9 cellular contexts compared by ENCODE assay signal in the genomic region with DNA sequence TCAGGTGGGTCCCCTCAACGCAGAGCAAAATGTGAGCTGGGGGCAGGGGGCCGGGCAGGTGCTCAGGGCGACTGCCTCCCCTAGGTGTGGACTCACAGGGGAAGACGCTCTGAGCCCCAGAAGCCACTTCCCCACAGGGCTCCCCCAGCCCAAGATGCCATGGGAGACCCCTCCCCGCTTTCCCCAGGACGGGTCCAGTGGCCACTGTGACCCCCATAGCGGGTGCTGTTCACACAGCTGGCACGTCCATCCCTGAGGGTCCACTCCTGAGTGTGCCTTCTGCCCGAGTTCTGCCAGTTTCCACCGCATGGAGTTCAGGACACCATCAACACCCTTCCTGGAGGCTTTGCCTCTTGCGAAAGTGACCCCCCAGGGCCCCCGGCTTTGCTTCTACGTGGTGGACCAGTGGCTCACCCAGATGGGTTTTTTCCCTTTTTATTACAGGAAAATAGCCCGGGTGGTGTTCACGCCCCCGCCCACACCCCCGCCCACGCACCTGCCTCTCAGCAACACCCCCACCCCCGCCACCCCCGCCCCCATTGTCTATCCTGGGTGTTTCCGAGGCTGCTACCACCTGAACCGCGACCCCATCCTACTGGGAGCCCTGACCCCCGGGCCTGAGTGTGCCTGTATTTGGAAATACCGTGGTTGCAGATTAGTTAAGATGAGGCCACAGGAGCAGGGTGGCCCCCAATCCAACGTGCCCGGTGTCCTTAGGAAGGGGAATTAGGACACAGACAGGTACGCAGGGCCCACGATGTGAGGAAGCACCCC. TPM values are rescaled to one million over a fixed set of nuclear protein-coding genes. Genes with fewer than 3 reads are reported as not detected.
DNase-seq lines count a peak whose midpoint lies in the region; ATAC-seq and TF ChIP-seq lines count a peak whose summit lies in the region.
"Had no signal": no experiment of that assay in that cellular context is flagged by ENCODE, and none has a peak within 500 bp of the region (broad histone marks: within the 10 kb centered on the region; RNA-seq: fewer than 3 reads in every experiment).

No MANE protein-coding gene starts in this region.

- peak overlapping the region; percentile 31 for H4K8ac ChIP-seq in mesenchymal stem cell (ENCODE audit: low read length)

- H3K4me1 Mint-ChIP-seq in activated T-cell treated with anti-CD3 and anti-CD28 coated beads, Interleukin-2, amount 50 U/mL, for 4 hours (ENCODE audit: low read depth): peaks cover 42% of the 10 kb centered on the region

- no peaks in the 10 kb centered on the region for H3K36me3 ChIP-seq in mesenchymal stem cell (ENCODE audit: control insufficient read depth in 1 of 2, insufficient read depth in 2 of 2, low read depth in 1 of 2, low read length in 2 of 2)
- no peaks in the 10 kb centered on the region for H3K36me3 ChIP-seq in transverse colon

- no peak for TF ChIP-seq CTCF in transverse colon (IDR thresholded peaks at IDR 0.05)

- H2BK5ac ChIP-seq in mesenchymal stem cell (ENCODE audit: low read depth, low read length, poor library complexity, severe bottlenecking): no peak overlapping the region

- peaks cover 12 to 35% of the 10 kb centered on the region in 2 experiments for H3K27me3 ChIP-seq in mesenchymal stem cell (ENCODE audit: control insufficient read depth in 1 of 2, insufficient read depth in 1 of 2, low read length in 2 of 2)
- H3K27me3 ChIP-seq in transverse colon: no peaks in the 10 kb centered on the region

- peak overlapping the region; percentile 83 for H4K91ac ChIP-seq in mesenchymal stem cell (ENCODE audit: low read length)

- no peaks in the 10 kb centered on the region for H3K9me3 ChIP-seq in mesenchymal stem cell (ENCODE audit: control insufficient read depth, low read length)
- no peaks in the 10 kb centered on the region for H3K9me3 ChIP-seq in transverse colon
- H3K9me3 ChIP-seq: A549 had no signal

- no peak overlapping the region for H3K9ac ChIP-seq in mesenchymal stem cell (ENCODE audit: low read length)

- H3K14ac ChIP-seq in mesenchymal stem cell (ENCODE audit: low read length in 2 of 2): no peak overlapping the region

- no peaks in the 10 kb centered on the region for H3K27me3 Mint-ChIP-seq in activated T-cell treated with anti-CD3 and anti-CD28 coated beads, Interleukin-2, amount 50 U/mL, for 4 hours (ENCODE audit: low read depth)

- peak overlapping the region; percentile 29 for H2BK15ac ChIP-seq in mesenchymal stem cell (ENCODE audit: low read depth, poor library complexity, severe bottlenecking)

- H2BK120ac ChIP-seq in mesenchymal stem cell (ENCODE audit: low read depth, low read length): peak overlapping the region; percentile 24

- no peaks in the 10 kb centered on the region for H3K36me3 Mint-ChIP-seq in activated T-cell treated with anti-CD3 and anti-CD28 coated beads, Interleukin-2, amount 50 U/mL, for 4 hours (ENCODE audit: insufficient read depth)

- H3K79me1 ChIP-seq in mesenchymal stem cell (replicated peaks; ENCODE audit: low read length, poor library complexity, severe bottlenecking): no peaks in the 10 kb centered on the region

- H3K23ac ChIP-seq in mesenchymal stem cell (ENCODE audit: low read length in 2 of 2): no peak overlapping the region

- peak; percentile 1 for ATAC-seq in activated CD4-positive, CD25-positive, alpha-beta regulatory T cell treated with anti-CD3 and anti-CD28 coated beads, Interleukin-2, amount 50 U/mL, for 24 hours
- peak; percentile 3 to 5 for ATAC-seq in activated T-cell treated with anti-CD3 and anti-CD28 coated beads, Interleukin-2, amount 50 U/mL, for 4 hours
- ATAC-seq in GM18858 (IDR thresholded peaks at IDR 0.05; ENCODE audit: unreplicated experiment): no peak

- H2AK5ac ChIP-seq in mesenchymal stem cell (ENCODE audit: low read length, severe bottlenecking): no peak overlapping the region

- H3K27ac ChIP-seq in mesenchymal stem cell (ENCODE audit: low read length, poor library complexity, severe bottlenecking) (no peak overlapping the region), transverse colon (peak overlapping the region; percentile 86 to 96 (median 90))

- H2BK12ac ChIP-seq in mesenchymal stem cell (ENCODE audit: low read length in 2 of 2): peak overlapping the region in 1 of 2 experiments; percentile 93

- no peak for DNase-seq in activated CD4-positive, CD25-positive, alpha-beta regulatory T cell (lab: John Stamatoyannopoulos, UW)
- peak; percentile 53 for DNase-seq in activated T-cell treated with anti-CD3 and anti-CD28 coated beads, Interleukin-2, amount 50 U/mL, for 4 hours
- DNase-seq in mesenchymal stem cell (no peak), transverse colon (peak; percentile 27), foreskin melanocyte (no peak), DMS153 treated with DMSO at 0.1 percent for 48 hours (lab: John Stamatoyannopoulos, UW; ENCODE audit: unreplicated experiment) (no peak)

- no peak for TF ChIP-seq POLR2A in transverse colon (IDR thresholded peaks at IDR 0.05)

- intact Hi-C loops in transverse colon (cut with DNase I; ENCODE audit: low total_unique reads): no loop called here

- in situ Hi-C loops in transverse colon (cut with MboI; ENCODE audit: low pct_ligation_motif_present in 1 of 4, low pct_unique_long_range_greater_than_20kb in 1 of 4, low sequenced_read_pairs in 3 of 4): no loop called here

- peaks cover 31% of the 10 kb centered on the region for H3K4me1 ChIP-seq in mesenchymal stem cell (ENCODE audit: control insufficient read depth, insufficient read depth, low read depth, low read length)
- peaks cover 44 to 72% (median 69%) of the 10 kb centered on the region in 4 donors for H3K4me1 ChIP-seq in transverse colon

- no peak overlapping the region for H3K4me3 ChIP-seq in mesenchymal stem cell (ENCODE audit: insufficient read depth in 1 of 2, low read depth in 1 of 2, low read length in 2 of 2)
- peak overlapping the region in 2 of 4 donors; percentile 25 to 35 for H3K4me3 ChIP-seq in transverse colon
- H3K4me3 ChIP-seq: A549 had no signal

- peak overlapping the region; percentile 77 for H3K4me3 Mint-ChIP-seq in activated T-cell treated with anti-CD3 and anti-CD28 coated beads, Interleukin-2, amount 50 U/mL, for 4 hours

- peak overlapping the region; percentile 46 for H2AFZ ChIP-seq in mesenchymal stem cell (ENCODE audit: low read depth, low read length)

- H3K9me3 Mint-ChIP-seq in activated T-cell treated with anti-CD3 and anti-CD28 coated beads, Interleukin-2, amount 50 U/mL, for 4 hours: no peaks in the 10 kb centered on the region

- no peak for TF ChIP-seq EP300 in transverse colon (IDR thresholded peaks at IDR 0.05; ENCODE audit: low read depth)

- H3K4ac ChIP-seq in mesenchymal stem cell (ENCODE audit: low read depth in 1 of 2, low read length in 2 of 2): peak overlapping the region in 1 of 2 experiments; percentile 56

- no peak overlapping the region for H3K4me2 ChIP-seq in mesenchymal stem cell (ENCODE audit: low read length, poor library complexity, severe bottlenecking)
- H3K4me2 ChIP-seq: A549 had no signal

- WGBS in mesenchymal stem cell: 82% methylated on average over 27 of the region's 29 CpGs
- WGBS in transverse colon (ENCODE audit: low coverage in 1 of 2), 2 donors: 40% methylated on average over 17 of the region's 29 CpGs; no CpG with 5 or more reads in 1 of the 2 donors

- H3K18ac ChIP-seq in mesenchymal stem cell (ENCODE audit: low read depth in 1 of 2, low read length in 2 of 2): peak overlapping the region; percentile 67 to 93

RNA-seq across cellular contexts. Expression of gene ADAP1, which starts 32.0 kb away (rescaled TPM):
- total RNA-seq in activated T-cell treated with anti-CD3 and anti-CD28 coated beads, Interleukin-2, amount 50 U/mL, for 4 hours: 10 to 100 TPM; 75.0 to 79.6 (median 79.5) TPM
- polyA plus RNA-seq in mesenchymal stem cell (2013, experiment 1 of 2): 0.97 TPM
- polyA plus RNA-seq in mesenchymal stem cell (2013, experiment 2 of 2): 0.84 TPM
- 100 to 1,000 TPM in 3 of 4 donors, 10 to 100 TPM in 1; 84.9 to 360 (median 169) TPM for total RNA-seq in transverse colon

RNA-seq across cellular contexts. Expression of gene GET4, which starts 46.2 kb away (rescaled TPM):
- total RNA-seq in activated T-cell treated with anti-CD3 and anti-CD28 coated beads, Interleukin-2, amount 50 U/mL, for 4 hours: 10 to 100 TPM; 47.9 to 55.3 (median 52.1) TPM
- polyA plus RNA-seq in mesenchymal stem cell (2013, experiment 1 of 2): 23.7 TPM
- polyA plus RNA-seq in mesenchymal stem cell (2013, experiment 2 of 2): 23.3 TPM
- 100 to 1,000 TPM in 2 of 4 donors, 10 to 100 TPM in 2; 49.4 to 116 (median 85.2) TPM for total RNA-seq in transverse colon

RNA-seq across cellular contexts. Expression of gene COX19, which starts 52.8 kb away (rescaled TPM):
- 10 to 100 TPM; 17.5 to 19.0 (median 18.9) TPM for total RNA-seq in activated T-cell treated with anti-CD3 and anti-CD28 coated beads, Interleukin-2, amount 50 U/mL, for 4 hours
- 6.3 TPM for polyA plus RNA-seq in mesenchymal stem cell (2013, experiment 1 of 2)
- polyA plus RNA-seq in mesenchymal stem cell (2013, experiment 2 of 2): 5.9 TPM
- total RNA-seq in transverse colon: 10 to 100 TPM in 3 of 4 donors, 1 to 10 TPM in 1; 8.6 to 30.2 (median 16.9) TPM

Comparison
In these comparisons a context has a peak if more than half of its experiments do, and no peak if none do; other contexts are left out.
1. DNase-seq: peak in activated T-cell treated with anti-CD3 and anti-CD28 coated beads, Interleukin-2, amount 50 U/mL, for 4 hours (single experiment) and transverse colon (single experiment); none in activated CD4-positive, CD25-positive, alpha-beta regulatory T cell (0 of 4), mesenchymal stem cell (single experiment), foreskin melanocyte (single experiment) and DMS153 treated with DMSO at 0.1 percent for 48 hours (single experiment).